ENCODE assay signal across 1 cellular context in genomic region chr17:10471853-10472252, GRCh38.
TF ChIP-seq lines count a peak whose summit lies in the region.

No MANE protein-coding gene starts in this region.

TF ChIP-seq in HepG2, 621 proteins besides CTCF, POLR2A, EP300 and RAD21:
- TF ChIP-seq ATF4 (CRISPR knock-in tag; IDR thresholded peaks at IDR 0.05): peak in 1 of 2 experiments; percentile 86; a peak in 2 of 4 replicates
- TF ChIP-seq RFX5 (IDR thresholded peaks at IDR 0.05; ENCODE audit: low read depth, low read length): peak; percentile 88
- TF ChIP-seq BRCA1 (CRISPR knock-in tag; IDR thresholded peaks at IDR 0.05): no peak
- TF ChIP-seq ZNF3 (CRISPR knock-in tag; IDR thresholded peaks at IDR 0.05): peak; percentile 80
- TF ChIP-seq PRPF4 (IDR thresholded peaks at IDR 0.05; ENCODE audit: low read depth, low read length, poor library complexity, severe bottlenecking): no peak
- peak; percentile 68 for TF ChIP-seq CEBPB (IDR thresholded peaks at IDR 0.05; ENCODE audit: borderline replicate concordance, low read depth, low read length)
- no peak for TF ChIP-seq ZBTB49 (CRISPR knock-in tag; IDR thresholded peaks at IDR 0.05; ENCODE audit: borderline replicate concordance)
- TF ChIP-seq FOSL2 (CRISPR knock-in tag; IDR thresholded peaks at IDR 0.05): peak; percentile 44; the same call in 1 of the 2 replicates
